8 cellular contexts compared by ENCODE assay signal in the genomic region with DNA sequence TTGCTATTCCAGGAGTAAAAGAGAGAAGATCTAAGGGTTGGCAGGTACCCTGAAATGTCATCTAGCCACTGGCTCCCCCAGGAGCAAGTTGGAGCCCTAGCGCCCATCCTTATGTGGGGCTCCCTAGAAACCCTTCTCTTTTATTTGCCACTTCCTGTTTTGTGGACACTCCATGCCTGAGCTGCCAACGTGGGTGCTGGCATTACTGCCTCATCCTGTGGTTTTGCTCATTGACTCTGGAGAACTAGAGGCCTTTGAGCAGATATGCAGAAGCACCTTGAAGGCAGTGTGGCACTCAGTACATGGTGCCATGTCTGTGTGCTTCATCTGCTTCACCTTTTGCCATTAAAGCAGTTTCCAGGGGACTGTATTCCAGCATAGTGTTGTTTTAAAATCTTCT. TPM values are rescaled to one million over a fixed set of nuclear protein-coding genes. Genes with fewer than 3 reads are reported as not detected.
DNase-seq lines count a peak whose midpoint lies in the region; ATAC-seq and FAIRE-seq lines count a peak whose summit lies in the region.

No MANE protein-coding gene starts in this region.

- H3K27me3 ChIP-seq in skeletal muscle tissue (ENCODE audit: control insufficient read depth in 3 of 3, insufficient read depth in 3 of 3, low read length in 3 of 3), result no peaks in the 10 kb centered on the region

- H3K9me3 ChIP-seq in skeletal muscle tissue (ENCODE audit: control insufficient read depth in 3 of 3, low read length in 3 of 3), result no peaks in the 10 kb centered on the region

- H3K4me1 ChIP-seq in skeletal muscle tissue (ENCODE audit: control insufficient read depth in 3 of 3, insufficient read depth in 3 of 3, low read length in 3 of 3), result peaks cover 15 to 24% (median 16%) of the 10 kb centered on the region in 3 donors

- DNase-seq in H4 (ENCODE audit: low spot score) (peak; percentile 56), RCC 7860 (ENCODE audit: low spot score) (peak; percentile 40), dermis blood vessel endothelial cell (peak; percentile 16), NCI-H1930 (lab: John Stamatoyannopoulos, UW) (no peak)
- DNase-seq in stimulated activated naive CD4-positive, alpha-beta T cell treated with Interleukin-2 at 50 U/mL for 16 hours (lab: John Stamatoyannopoulos, UW), result no peak

- peak overlapping the region; percentile 65 for H3K27ac ChIP-seq in skeletal muscle tissue (ENCODE audit: low read depth, low read length)

- no peak for FAIRE-seq in RCC 7860 (lab: Jason Lieb, UNC)

- peaks cover 0 to 20% (median 0%) of the 10 kb centered on the region in 3 donors for H3K36me3 ChIP-seq in skeletal muscle tissue (ENCODE audit: control insufficient read depth in 3 of 3, insufficient read depth in 3 of 3, low read length in 3 of 3)

- H3K4me3 ChIP-seq in skeletal muscle tissue (ENCODE audit: low read length in 3 of 3), result no peak overlapping the region

- no peak overlapping the region for H3K9ac ChIP-seq in skeletal muscle tissue (ENCODE audit: low read depth in 1 of 3, low read length in 3 of 3)

- no peak for ATAC-seq in HG02678 (IDR thresholded peaks at IDR 0.05; ENCODE audit: unreplicated experiment)
- no peak for ATAC-seq in GM21576 (IDR thresholded peaks at IDR 0.05; ENCODE audit: unreplicated experiment)

RNA-seq across cellular contexts. Expression of a gene that starts 8.1 kb away (rescaled TPM):
- total RNA-seq in H4 (2014; rRNA removed; shearing (Covaris generic)), result 13.0 and 17.5 TPM in 2 replicates
- total RNA-seq in dermis blood vessel endothelial cell (18.0 and 22.9 TPM in 2 replicates), skeletal muscle tissue (5.7 TPM)

Comparison
In these comparisons a context has a peak if more than half of its experiments do, and no peak if none do; other contexts are left out.
1. DNase-seq: peak in H4 (single experiment), RCC 7860 (single experiment) and dermis blood vessel endothelial cell (single experiment); none in stimulated activated naive CD4-positive, alpha-beta T cell treated with Interleukin-2 at 50 U/mL for 16 hours (single experiment) and NCI-H1930 (0 of 2).